Comparison of ENCODE assay signal across 13 cellular contexts in the genomic region with DNA sequence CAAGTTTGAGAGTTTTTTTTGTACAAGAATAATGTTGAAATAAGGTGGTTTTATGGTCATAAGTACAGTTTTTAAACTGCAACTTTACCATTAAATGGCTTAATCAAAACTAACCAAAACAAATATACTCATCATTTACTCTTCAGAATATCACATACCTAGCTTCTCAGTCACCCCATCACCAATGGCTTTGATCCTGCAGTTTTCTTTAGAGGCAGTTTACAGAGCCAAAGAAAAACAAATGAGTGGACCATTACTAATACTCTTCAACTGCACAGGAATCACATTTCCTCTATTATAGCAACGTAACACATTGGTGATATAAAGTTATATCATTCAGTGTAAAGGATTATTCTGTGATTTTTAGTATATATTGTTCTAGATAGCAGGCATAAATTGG.
DNase-seq lines count a peak whose midpoint lies in the region; ATAC-seq and TF ChIP-seq lines count a peak whose summit lies in the region.
"Had no signal": no experiment of that assay in that cellular context is flagged by ENCODE, and none has a peak within 500 bp of the region (broad histone marks: within the 10 kb centered on the region; RNA-seq: fewer than 3 reads in every experiment).

No MANE protein-coding gene starts in this region.

- H3K36me3 ChIP-seq in PC-3 (ENCODE audit: low read depth, low read length) (no peaks in the 10 kb centered on the region), brain microvascular endothelial cell (replicated peaks) (no peaks in the 10 kb centered on the region)

- DNase-seq in ELR (ENCODE audit: low read depth), result peak; percentile 70
- peak; percentile 99 for DNase-seq in PC-3
- peak; percentile 67 for DNase-seq in brain microvascular endothelial cell
- peak; percentile 37 for DNase-seq in iris pigment epithelial cell (ENCODE audit: low read depth)
- DNase-seq in Calu3, result no peak
- DNase-seq in KBM-7, result no peak
- no peak for DNase-seq in NK-92 treated with Interleukin-12 subunit alpha and Interleukin-12 subunit beta, amount 100 ng/mL, for 24 hours (lab: John Stamatoyannopoulos, UW)
- DNase-seq: COR-L47, NCI-H1436, NCI-H2081 treated with DMSO at 0.1 percent for 48 hours, NCI-H526 had no signal

- POLR2A ChIA-PET in PC-3 (lab: Charles Lee; ENCODE audit: unreplicated experiment), result no interaction called here

- no peak overlapping the region for H3K27ac Mint-ChIP-seq in Calu3 (ENCODE audit: unreplicated experiment)
- H3K27ac Mint-ChIP-seq: CD14-positive monocyte had no signal

- H3K9ac ChIP-seq in PC-3 (ENCODE audit: low read length), result peak overlapping the region; percentile 61

- H3K9me3 ChIP-seq in PC-3 (ENCODE audit: low read length), result no peaks in the 10 kb centered on the region

- H3K27me3 Mint-ChIP-seq in Calu3 (ENCODE audit: unreplicated experiment), result no peaks in the 10 kb centered on the region

- peaks cover 38% of the 10 kb centered on the region for H3K4me1 ChIP-seq in PC-3 (ENCODE audit: insufficient read depth, low read length)

- H3K27ac ChIP-seq in PC-3 (ENCODE audit: low read length) (peak overlapping the region; percentile 84), brain microvascular endothelial cell (no peak overlapping the region)

- H3K4me2 ChIP-seq in PC-3 (ENCODE audit: low read length), result peak overlapping the region; percentile 72

- 0 out of 2 replicates have a peak overlapping the region, but pooled peaks have one; percentile 2 for H2AFZ ChIP-seq in PC-3 (ENCODE audit: low read length)

- intact Hi-C loops in PC-3 (cut with micrococcal nuclease) (loop anchor here (1.0 to 2.0 kb wide), 7 partner anchors 27 to 479 kb away; no protein-coding TSS in a partner anchor), Calu3 (cut with micrococcal nuclease; ENCODE audit: unreplicated experiment) (no loop called here)

- no peak overlapping the region for H3K4me3 Mint-ChIP-seq in Calu3 (ENCODE audit: low read depth, unreplicated experiment)
- H3K4me3 Mint-ChIP-seq: CD14-positive monocyte had no signal

- CTCF ChIA-PET in PC-3 (lab: Charles Lee), result interaction anchor here (1.6 kb wide), 1 partner anchor 13 kb away, joined by 7 read pairs; no protein-coding TSS in a partner anchor
- CTCF ChIA-PET in Calu3 (lab: Charles Lee), result no interaction called here

- H3K36me3 Mint-ChIP-seq in Calu3 (ENCODE audit: insufficient read depth, unreplicated experiment), result no peaks in the 10 kb centered on the region
- H3K36me3 Mint-ChIP-seq: CD14-positive monocyte had no signal

- H3F3A ChIP-seq in PC-3 (ENCODE audit: low read length, unreplicated experiment), result peaks cover 21% of the 10 kb centered on the region

- TF ChIP-seq CTCF in PC-3 (conservative IDR thresholded peaks at IDR 0.05; ENCODE audit: low read depth, low read length) (no peak), brain microvascular endothelial cell (IDR thresholded peaks at IDR 0.05; ENCODE audit: low read depth, low read length, missing control alignments) (no peak), Calu3 (IDR thresholded peaks at IDR 0.05; ENCODE audit: unreplicated experiment) (no peak)

- ATAC-seq in PC-3 (peak; percentile 84), GM21528 (IDR thresholded peaks at IDR 0.05; ENCODE audit: low FRiP score, unreplicated experiment) (no peak)

- in situ Hi-C loops in brain microvascular endothelial cell (cut with HindIII; ENCODE audit: low pct_ligation_motif_present, low sequenced_read_pairs), result no loop called here
- in situ Hi-C loops in KBM-7 (cut with MboI; ENCODE audit: low pct_unique_long_range_greater_than_20kb, low sequenced_read_pairs), result no loop called here

- no peaks in the 10 kb centered on the region for H3K9me2 ChIP-seq in PC-3 (replicated peaks; ENCODE audit: low read length)

- H3K27me3 ChIP-seq in PC-3 (ENCODE audit: low read length), result no peaks in the 10 kb centered on the region
- H3K27me3 ChIP-seq in brain microvascular endothelial cell (replicated peaks), result no peaks in the 10 kb centered on the region

- no peaks in the 10 kb centered on the region for H3K79me2 ChIP-seq in PC-3 (ENCODE audit: low read length)

- H3K4me3 ChIP-seq in PC-3 (ENCODE audit: low read length) (peak overlapping the region; percentile 30), brain microvascular endothelial cell (ENCODE audit: low read depth, low read length) (no peak overlapping the region)

- BruUV-seq in PC-3 (replicated peaks; lab: Mats Ljungman, UMichigan), result no TSS peak
- BruUV-seq in Calu3 (replicated peaks; lab: Mats Ljungman, UMichigan), result no TSS peak

- no peaks in the 10 kb centered on the region for H3K4me1 Mint-ChIP-seq in Calu3 (ENCODE audit: low read depth, unreplicated experiment)
- H3K4me1 Mint-ChIP-seq: CD14-positive monocyte had no signal

- H3K9me3 Mint-ChIP-seq in Calu3 (ENCODE audit: low read depth, unreplicated experiment), result peaks cover 3% of the 10 kb centered on the region

- H4K20me1 ChIP-seq in PC-3 (ENCODE audit: low read length), result no peaks in the 10 kb centered on the region

Comparison
In these comparisons a context has a peak if more than half of its experiments do, and no peak if none do; other contexts are left out.
1. DNase-seq: peak in ELR (single experiment), PC-3 (single experiment), brain microvascular endothelial cell (single experiment) and iris pigment epithelial cell (single experiment); none in Calu3 (single experiment), KBM-7 (single experiment) and NK-92 treated with Interleukin-12 subunit alpha and Interleukin-12 subunit beta, amount 100 ng/mL, for 24 hours (single experiment).